ENCODE assay signal across 9 cellular contexts in the genomic region with DNA sequence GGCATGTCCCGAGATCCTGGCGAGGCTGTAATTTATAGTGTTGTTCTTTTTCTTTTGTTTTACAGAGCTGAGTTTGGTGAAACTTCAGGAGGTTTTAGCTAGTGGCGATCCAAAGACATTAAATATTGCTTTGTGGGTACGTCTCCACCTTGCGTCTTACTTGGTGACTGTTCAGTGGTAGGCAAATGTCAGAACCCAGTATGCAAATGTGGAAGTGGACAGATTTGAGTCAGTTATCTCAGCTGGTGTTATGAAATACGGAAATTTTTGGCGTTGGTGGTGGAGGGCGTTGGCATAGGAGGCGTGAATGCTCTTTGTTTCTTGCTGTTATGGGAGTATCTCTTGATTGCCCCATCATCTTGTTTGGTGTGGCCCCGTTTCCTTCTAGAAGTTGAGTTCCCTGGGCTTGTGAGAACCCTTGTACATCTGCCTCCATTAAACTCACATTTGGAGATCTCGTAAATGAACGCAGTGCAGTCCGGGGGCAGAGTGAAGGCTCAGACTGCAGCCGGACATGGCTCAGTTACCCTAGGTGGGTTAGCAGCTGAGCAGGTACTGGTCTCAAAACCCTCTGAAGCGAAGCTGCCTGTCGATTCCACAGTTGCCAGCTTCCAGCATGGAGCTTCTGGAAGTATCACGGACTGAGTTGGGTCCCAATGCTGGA. TPM values are rescaled to one million over a fixed set of nuclear protein-coding genes. Genes with fewer than 3 reads are reported as not detected.
DNase-seq lines count a peak whose midpoint lies in the region; ATAC-seq, FAIRE-seq and TF ChIP-seq lines count a peak whose summit lies in the region.
"Had no signal": no experiment of that assay in that cellular context is flagged by ENCODE, and none has a peak within 500 bp of the region (broad histone marks: within the 10 kb centered on the region; RNA-seq: fewer than 3 reads in every experiment).

No MANE protein-coding gene starts in this region.

- H3K27ac Mint-ChIP-seq in stimulated activated memory B cell treated with anti-CD40 and anti-IgM and Interleukin-4, amounts not matched to agents 10 μg/mL and 1 μg/mL and 100 μg/mL, for 72 hours: peak overlapping the region; percentile 95

- no peak for TF ChIP-seq EP300 in GM12878 (IDR thresholded peaks at IDR 0.05; ENCODE audit: borderline replicate concordance in 1 of 2, control insufficient read depth in 1 of 2, low read depth in 2 of 2, low read length in 2 of 2)

- SMC1A ChIA-PET in GM12878 (lab: Charles Lee; ENCODE audit: uncharacterized antibody, unreplicated experiment): interaction anchor here (0.8 to 2.1 kb wide), 13 partner anchors 12 to 90 kb away, joined by 3 to 12 read pairs (median 4); no protein-coding TSS in a partner anchor

- H4K20me1 ChIP-seq in GM12878 (ENCODE audit: control insufficient read depth, insufficient read depth): no peaks in the 10 kb centered on the region

- 8% methylated on average over 17 of the region's 17 CpGs for WGBS in GM12878 (ENCODE audit: insufficient coverage, insufficient replicate concordance, low lambda C conversion rate, missing lambda C conversion rate)

- TF ChIP-seq POLR2A in GM12878 (IDR thresholded peaks at IDR 0.05; ENCODE audit: low read depth, low read length): 0 out of 2 replicates have a peak, but pooled peaks have one; percentile 37

- H3K9me3 ChIP-seq in GM12878 (replicated peaks; ENCODE audit: control insufficient read depth, insufficient read depth, low read length): no peaks in the 10 kb centered on the region; the same call in 2 of the 3 replicates

- no peaks in the 10 kb centered on the region for H3K27me3 Mint-ChIP-seq in stimulated activated memory B cell treated with anti-CD40 and anti-IgM and Interleukin-4, amounts not matched to agents 10 μg/mL and 1 μg/mL and 100 μg/mL, for 72 hours

- CTCF ChIA-PET in GM12878 (lab: Yijun Ruan, JAX): interaction anchor here (1.1 to 3.0 kb wide), 5 partner anchors 56 to 166 kb away, joined by 4 to 14 read pairs (median 6); no protein-coding TSS in a partner anchor

- H3K4me2 ChIP-seq in GM12878 (ENCODE audit: control insufficient read depth, insufficient read depth): peak overlapping the region; percentile 70

- H3K4me1 Mint-ChIP-seq in stimulated activated memory B cell treated with anti-CD40 and anti-IgM and Interleukin-4, amounts not matched to agents 10 μg/mL and 1 μg/mL and 100 μg/mL, for 72 hours: peaks cover 78% of the 10 kb centered on the region

- ATAC-seq in GM19467 (IDR thresholded peaks at IDR 0.05; ENCODE audit: unreplicated experiment) (peak; percentile 64), GM12878 (peak; percentile 91), HG03571 (IDR thresholded peaks at IDR 0.05; ENCODE audit: unreplicated experiment) (no peak)
- ATAC-seq in stimulated activated memory B cell treated with anti-CD40 and anti-IgM and Interleukin-4, amounts not matched to agents 10 μg/mL and 1 μg/mL and 100 μg/mL, for 72 hours: peak; percentile 94

- no peak overlapping the region for H3K4me3 ChIP-seq in HL-60 (replicated peaks; ENCODE audit: insufficient read depth, low read length)
- peak overlapping the region; percentile 42 for H3K4me3 ChIP-seq in GM12878

- H3K27me3 ChIP-seq in HL-60 (ENCODE audit: insufficient read depth, poor library complexity, severe bottlenecking) (no peaks in the 10 kb centered on the region), GM12878 (replicated peaks in 1 of 2; ENCODE audit: control insufficient read depth in 2 of 2, insufficient read depth in 2 of 2, low read length in 1 of 2) (no peaks in the 10 kb centered on the region)

- intact Hi-C loops in GM12878 (cut with micrococcal nuclease; ENCODE audit: unreplicated experiment): loop anchor here (2.0 kb wide), 1 partner anchor 15 kb away; no protein-coding TSS in a partner anchor

- peaks cover 8% of the 10 kb centered on the region for H3K36me3 Mint-ChIP-seq in stimulated activated memory B cell treated with anti-CD40 and anti-IgM and Interleukin-4, amounts not matched to agents 10 μg/mL and 1 μg/mL and 100 μg/mL, for 72 hours

- peak overlapping the region; percentile 72 for H3K4me3 Mint-ChIP-seq in stimulated activated memory B cell treated with anti-CD40 and anti-IgM and Interleukin-4, amounts not matched to agents 10 μg/mL and 1 μg/mL and 100 μg/mL, for 72 hours

- peak overlapping the region; percentile 70 for H3K27ac ChIP-seq in HL-60 (replicated peaks)
- peak overlapping the region; percentile 88 for H3K27ac ChIP-seq in GM12878 (ENCODE audit: control insufficient read depth, insufficient read depth)

- H3K79me2 ChIP-seq in GM12878 (ENCODE audit: control insufficient read depth, insufficient read depth, low read length): peaks cover 31% of the 10 kb centered on the region

- peak overlapping the region; percentile 55 for H3K9ac ChIP-seq in GM12878 (ENCODE audit: control insufficient read depth, insufficient read depth, low read length)

- H3K4me1 ChIP-seq in GM12878 (ENCODE audit: control insufficient read depth, insufficient read depth, low read length): peaks cover 66% of the 10 kb centered on the region

- peak; percentile 97 for DNase-seq in CD1c-positive myeloid dendritic cell (ENCODE audit: extremely low spot score)
- DNase-seq in HL-60 (ENCODE audit: low read depth in 1 of 2, low spot score in 1 of 2): peak; percentile 94 to 96
- peak; percentile 66 for DNase-seq in GM12878 (ENCODE audit: low read depth, low spot score)
- DNase-seq in putamen (ENCODE audit: low spot score): no peak
- no peak for DNase-seq in NCI-H1436 (lab: John Stamatoyannopoulos, UW)

- TF ChIP-seq CTCF in HL-60 (IDR thresholded peaks at IDR 0.05; ENCODE audit: insufficient read depth, low read length): peak; percentile 17
- TF ChIP-seq CTCF in GM12878 (IDR thresholded peaks at IDR 0.05 in 2 of 3, conservative IDR thresholded peaks at IDR 0.05 in 1 of 3; ENCODE audit: control insufficient read depth in 2 of 3, extremely low read depth in 1 of 3, insufficient read depth in 1 of 3, low read depth in 3 of 3, low read length in 3 of 3): peak in 2 of 3 experiments; percentile 28 to 38; a peak in 3 of 6 replicates

- in situ Hi-C loops in GM12878 (cut with MboI): no loop called here

- no TSS peak for BruUV-seq in GM12878 (replicated peaks; lab: Mats Ljungman, UMichigan)

- H2AFZ ChIP-seq in GM12878 (ENCODE audit: control insufficient read depth, low read depth, low read length): peak overlapping the region; percentile 51

- no peaks in the 10 kb centered on the region for H3K9me3 Mint-ChIP-seq in stimulated activated memory B cell treated with anti-CD40 and anti-IgM and Interleukin-4, amounts not matched to agents 10 μg/mL and 1 μg/mL and 100 μg/mL, for 72 hours

- POLR2A ChIA-PET in GM12878 (lab: Charles Lee): interaction anchor here (1.3 kb wide), 2 partner anchors 14 to 23 kb away, joined by 3 to 5 read pairs; no protein-coding TSS in a partner anchor

- no peaks in the 10 kb centered on the region for H3K36me3 ChIP-seq in GM12878 (ENCODE audit: control insufficient read depth in 2 of 2, insufficient read depth in 2 of 2, low read length in 1 of 2)

- peak; percentile 41 for FAIRE-seq in GM12878 (lab: Jason Lieb, UNC)
- FAIRE-seq: TTC549 had no signal

- TF ChIP-seq RAD21 in GM12878 (IDR thresholded peaks at IDR 0.05; ENCODE audit: insufficient read depth, low read depth, low read length): peak; percentile 65

- RAD21 ChIA-PET in GM12878 (lab: Charles Lee; ENCODE audit: unreplicated experiment): interaction anchor here (0.9 to 2.8 kb wide), 5 partner anchors 22 to 88 kb away, joined by 5 to 19 read pairs (median 7); no protein-coding TSS in a partner anchor

TF ChIP-seq in GM12878, 131 proteins besides CTCF, POLR2A, EP300 and RAD21 (continues in another document):
- TF ChIP-seq SUZ12 (IDR thresholded peaks at IDR 0.05; ENCODE audit: unreplicated experiment) (no peak), ZNF622 (IDR thresholded peaks at IDR 0.05) (no peak), IKZF2 (IDR thresholded peaks at IDR 0.05) (peak; percentile 42 to 72; a peak in 3 of 4 replicates), ZNF24 (IDR thresholded peaks at IDR 0.05) (no peak)
- TF ChIP-seq, protein P1, sequence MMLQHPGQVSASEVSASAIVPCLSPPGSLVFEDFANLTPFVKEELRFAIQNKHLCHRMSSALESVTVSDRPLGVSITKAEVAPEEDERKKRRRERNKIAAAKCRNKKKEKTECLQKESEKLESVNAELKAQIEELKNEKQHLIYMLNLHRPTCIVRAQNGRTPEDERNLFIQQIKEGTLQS (IDR thresholded peaks at IDR 0.05; ENCODE audit: borderline replicate concordance, extremely low read depth, low read depth, low read length): no peak

RNA-seq across cellular contexts. Expression of a gene that starts 39.9 kb away (rescaled TPM):
- 26.1 and 28.1 TPM in 2 replicates for total RNA-seq in GM12878 (2013; cell fraction: nucleolus; rRNA removed)
- total RNA-seq in GM12878 (2014; rRNA removed) (10.3 and 11.6 TPM in 2 replicates), GM12878 (2014; rRNA removed; fragmentation: Illumina TruSeq; extraction: Trizol) (13.5 and 14.2 TPM in 2 replicates), GM12878 (2021) (21.0 and 22.4 TPM in 2 replicates)
- 4.1 TPM for polyA plus RNA-seq in GM12878 (2011; ENCODE audit: low read depth)
- polyA plus RNA-seq in GM12878 (2011; rRNA removed) (0.22 and 0.37 TPM in 2 replicates), GM12878 (2014; fragmentation: Illumina TruSeq; extraction: Trizol) (11.0 and 11.7 TPM in 2 replicates), GM12878 (2014; fragmentation: Nextera tagmentation; extraction: Ambion mirVana) (under 1 TPM; 0.77 to 0.91 TPM), GM12878 (2014; rRNA removed) (7.6 and 9.1 TPM in 2 replicates), GM12878 (2016; fragmentation: Nextera tagmentation; extraction: Ambion mirVana) (1 to 10 TPM; 2.1 to 5.6 TPM)
- polyA plus RNA-seq in GM12878 (2011; cell fraction: cytosol; rRNA removed): 0.10 and 0.15 TPM in 2 replicates
- 0.15 and 0.34 TPM in 2 replicates for polyA plus RNA-seq in GM12878 (2011; cell fraction: nucleus; rRNA removed)
- 5.8 and 6.2 TPM in 2 replicates for polyA plus RNA-seq in GM12878 (2012)
- 0.15 TPM in 2 replicates for polyA minus RNA-seq in GM12878 (2011; rRNA and poly(A)+ RNA removed)
- polyA minus RNA-seq in GM12878 (2011; cell fraction: cytosol; rRNA and poly(A)+ RNA removed): 0.27 and 0.31 TPM in 2 replicates
- polyA minus RNA-seq in GM12878 (2011; cell fraction: nucleus; rRNA and poly(A)+ RNA removed): under 0.01 and 0.19 TPM in 2 replicates

Comparison
In these comparisons a context has a peak if more than half of its experiments do, and no peak if none do; other contexts are left out.
1. DNase-seq: peak in CD1c-positive myeloid dendritic cell (single experiment), HL-60 (2 of 2) and GM12878 (single experiment); none in putamen (single experiment) and NCI-H1436 (single experiment).